ENCODE assay signal across 17 cellular contexts in the genomic region with DNA sequence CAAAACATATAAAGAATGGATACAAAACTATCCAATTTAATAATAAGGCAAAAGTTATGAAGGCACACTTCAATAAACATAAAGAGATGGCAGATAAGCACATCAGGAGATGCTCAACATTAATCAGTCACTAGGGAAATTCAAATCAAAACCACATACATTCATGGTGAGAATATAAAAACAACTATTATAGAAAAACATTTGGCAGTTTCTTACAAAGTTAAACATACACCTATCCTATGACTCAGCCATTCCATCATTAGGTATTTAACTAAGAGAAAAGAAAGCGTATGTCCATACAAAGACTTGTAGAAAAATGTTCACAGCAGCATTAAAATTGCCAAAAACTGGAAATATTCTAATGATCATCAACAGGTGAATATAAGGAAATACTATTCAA.
"Had no signal": no experiment of that assay in that cellular context is flagged by ENCODE, and none has a peak within 500 bp of the region (broad histone marks: within the 10 kb centered on the region; RNA-seq: fewer than 3 reads in every experiment).

No MANE protein-coding gene starts in this region.

- H3K9me3 ChIP-seq: psoas muscle had no signal

- H3K27me3 ChIP-seq: heart right ventricle, spleen, stomach, transverse colon had no signal

- H3K4me3 ChIP-seq: heart right ventricle, psoas muscle, spleen, stomach, thoracic aorta, transverse colon had no signal

- H3K4me1 ChIP-seq: heart right ventricle, psoas muscle, spleen, stomach, transverse colon had no signal

- DNase-seq: erythroblast; heart right ventricle; hypothalamus; immature natural killer cell; kidney; naive thymus-derived CD4-positive, alpha-beta T cell; nephron progenitor cell; psoas muscle; spleen; stimulated activated CD4-positive, alpha-beta T cell treated with anti-CD3 and anti-CD28 coated beads, Interleukin-15, amount 100 ng/mL, for 24 hours; stimulated activated CD4-positive, alpha-beta T cell treated with anti-CD3 and anti-CD28 coated beads, Interleukin-1b, Interleukin-23, amount 100 ng/mL, for 48 hours; stimulated activated CD4-positive, alpha-beta T cell treated with anti-CD3 and anti-CD28 coated beads, Interleukin-4, amount 100 ng/mL, for 4 hours; stimulated activated naive CD4-positive, alpha-beta T cell; stomach; substantia nigra; transverse colon had no signal

- H3K36me3 ChIP-seq: thoracic aorta had no signal

- H3K27ac ChIP-seq: heart right ventricle, psoas muscle, spleen, stomach, thoracic aorta, transverse colon had no signal
